In genomic region chr5:39489263-39489662, GRCh38 we compare ENCODE assay signal across 25 cellular contexts.
"Had no signal": no experiment of that assay in that cellular context is flagged by ENCODE, and none has a peak within 500 bp of the region (broad histone marks: within the 10 kb centered on the region; RNA-seq: fewer than 3 reads in every experiment).

No MANE protein-coding gene starts in this region.

- H3K27ac Mint-ChIP-seq: immature natural killer cell; naive thymus-derived CD8-positive, alpha-beta T cell; nephron; stimulated activated naive B cell treated with anti-CD40 and anti-IgM and Interleukin-4, amounts not matched to agents 10 μg/mL and 1 μg/mL and 100 μg/mL, for 72 hours had no signal

- H3K36me3 Mint-ChIP-seq: stimulated activated naive B cell treated with anti-CD40 and anti-IgM and Interleukin-4, amounts not matched to agents 10 μg/mL and 1 μg/mL and 100 μg/mL, for 72 hours had no signal

- H3K4me1 Mint-ChIP-seq: immature natural killer cell; naive thymus-derived CD8-positive, alpha-beta T cell; stimulated activated naive B cell treated with anti-CD40 and anti-IgM and Interleukin-4, amounts not matched to agents 10 μg/mL and 1 μg/mL and 100 μg/mL, for 72 hours had no signal

- DNase-seq: hypothalamus; immature natural killer cell; kidney; left colon; left lung; lower lobe of right lung; mammary epithelial cell; mesenchymal stem cell; naive thymus-derived CD8-positive, alpha-beta T cell; nucleus accumbens; psoas muscle; right lobe of liver; stimulated activated CD4-positive, alpha-beta T cell treated with anti-CD3 and anti-CD28 coated beads, Interleukin-12 subunit alpha, Interleukin-12 subunit beta, amount 100 ng/mL, for 4 hours; stimulated activated CD4-positive, alpha-beta T cell treated with anti-CD3 and anti-CD28 coated beads, Interleukin-15, amount 100 ng/mL, for 24 hours; stimulated activated CD4-positive, alpha-beta T cell treated with anti-CD3 and anti-CD28 coated beads, Interleukin-2, amount 100 ng/mL, for 24 hours; stimulated activated CD4-positive, alpha-beta T cell treated with anti-CD3 and anti-CD28 coated beads, Interleukin-4, amount 100 ng/mL, for 1 hour; stimulated activated naive B cell treated with anti-CD40 and anti-IgM and Interleukin-4, amounts not matched to agents 10 μg/mL and 1 μg/mL and 100 μg/mL, for 72 hours; stimulated activated naive CD8-positive, alpha-beta T cell treated with anti-CD3 and anti-CD28 coated beads, Interleukin-15, Interleukin-2, amounts not matched to agents 100 U/mL and 50 U/mL, for 24 hours; stomach; testis; thyroid gland; transverse colon; upper lobe of right lung had no signal

- H3K4me3 Mint-ChIP-seq: immature natural killer cell; naive thymus-derived CD8-positive, alpha-beta T cell; nephron; neural crest cell; stimulated activated naive B cell treated with anti-CD40 and anti-IgM and Interleukin-4, amounts not matched to agents 10 μg/mL and 1 μg/mL and 100 μg/mL, for 72 hours had no signal

- ATAC-seq: left colon; left lung; lower lobe of right lung; naive thymus-derived CD8-positive, alpha-beta T cell; psoas muscle; right lobe of liver; stimulated activated naive B cell treated with anti-CD40 and anti-IgM and Interleukin-4, amounts not matched to agents 10 μg/mL and 1 μg/mL and 100 μg/mL, for 72 hours; stimulated activated naive CD8-positive, alpha-beta T cell treated with anti-CD3 and anti-CD28 coated beads, Interleukin-15, Interleukin-2, amounts not matched to agents 100 U/mL and 50 U/mL, for 24 hours; upper lobe of right lung had no signal
